In genomic region chr15:38477637-38478036, GRCh38 we compare ENCODE assay signal across 20 cellular contexts. TPM values are rescaled to one million over a fixed set of nuclear protein-coding genes. Genes with fewer than 3 reads are reported as not detected.
DNase-seq lines count a peak whose midpoint lies in the region; ATAC-seq and TF ChIP-seq lines count a peak whose summit lies in the region.
"Had no signal": no experiment of that assay in that cellular context is flagged by ENCODE, and none has a peak within 500 bp of the region (broad histone marks: within the 10 kb centered on the region; RNA-seq: fewer than 3 reads in every experiment).

No MANE protein-coding gene starts in this region.

- H3K4me1 Mint-ChIP-seq in CD4-positive, alpha-beta T cell (ENCODE audit: low read depth) = peaks cover 26% of the 10 kb centered on the region
- peaks cover 25% of the 10 kb centered on the region for H3K4me1 Mint-ChIP-seq in T-helper 17 cell
- H3K4me1 Mint-ChIP-seq: H9 had no signal

- H3K27ac Mint-ChIP-seq in CD4-positive, alpha-beta T cell = peak overlapping the region; percentile 34
- H3K27ac Mint-ChIP-seq in T-helper 17 cell = peak overlapping the region; percentile 16
- H3K27ac Mint-ChIP-seq: CD8-positive, alpha-beta T cell; H9 had no signal

- no peak for DNase-seq in CD4-positive, alpha-beta T cell
- DNase-seq in T-helper 17 cell = no peak
- DNase-seq in astrocyte of the hippocampus (ENCODE audit: low read depth, low spot score) = peak; percentile 8
- DNase-seq in putamen (ENCODE audit: low spot score) = peak; percentile 54
- DNase-seq in stimulated activated CD4-positive, alpha-beta T cell treated with anti-CD3 and anti-CD28 coated beads, Interleukin-15, amount 100 ng/mL, for 24 hours = no peak
- no peak for DNase-seq in cortex of kidney (lab: John Stamatoyannopoulos, UW)
- DNase-seq: 8988T; ACHN; AML-193; BE2C; Caco-2; CD8-positive, alpha-beta T cell; DMS153; DND-41; GM23248; H9 had no signal

- no peak overlapping the region for H3K4me3 Mint-ChIP-seq in CD4-positive, alpha-beta T cell
- H3K4me3 Mint-ChIP-seq in T-helper 17 cell = no peak overlapping the region
- H3K4me3 Mint-ChIP-seq: CD8-positive, alpha-beta T cell; H9 had no signal

- H3K36me3 Mint-ChIP-seq in CD4-positive, alpha-beta T cell (ENCODE audit: low read depth) = peaks cover 61% of the 10 kb centered on the region
- peaks cover 9% of the 10 kb centered on the region for H3K36me3 Mint-ChIP-seq in T-helper 17 cell (ENCODE audit: low read depth)

- no peaks in the 10 kb centered on the region for H3K27me3 ChIP-seq in CD4-positive, alpha-beta T cell (ENCODE audit: control insufficient read depth, insufficient read depth, low read length)
- H3K27me3 ChIP-seq: BE2C; BLaER1 treated with 17β-estradiol and CSF1 and Interleukin-3, amounts not matched to agents 10 nM and 100 nM had no signal

- H3K9me3 ChIP-seq in CD4-positive, alpha-beta T cell (ENCODE audit: control insufficient read depth, low read length) = no peaks in the 10 kb centered on the region
- H3K9me3 ChIP-seq in T-helper 17 cell (ENCODE audit: control insufficient read depth, low read length, poor library complexity, severe bottlenecking) = no peaks in the 10 kb centered on the region
- H3K9me3 ChIP-seq: A549; BE2C; BLaER1 treated with 17β-estradiol and CSF1 and Interleukin-3, amounts not matched to agents 10 nM and 100 nM; Caco-2 had no signal

- H3K9me3 Mint-ChIP-seq in CD4-positive, alpha-beta T cell = no peaks in the 10 kb centered on the region
- H3K9me3 Mint-ChIP-seq: CD8-positive, alpha-beta T cell; H9 had no signal

- no peak overlapping the region for H3K27ac ChIP-seq in CD4-positive, alpha-beta T cell (ENCODE audit: low read depth, low read length)
- H3K27ac ChIP-seq: A549; BLaER1 treated with 17β-estradiol and CSF1 and Interleukin-3, amounts not matched to agents 10 nM and 100 nM; GM23248 had no signal

- CTCF ChIA-PET in CD4-positive, alpha-beta T cell (lab: Charles Lee) = interaction anchor here (0.8 to 2.0 kb wide), 7 partner anchors 12 to 230 kb away, joined by 3 to 9 read pairs (median 4); partner anchors contain the start of gene RASGRP1

- no peak for ATAC-seq in CD4-positive, alpha-beta T cell (ENCODE audit: poor library complexity)
- no peak for ATAC-seq in T-helper 17 cell
- no peak for ATAC-seq in GM19351 (IDR thresholded peaks at IDR 0.05; ENCODE audit: unreplicated experiment)
- ATAC-seq: A549; CD8-positive, alpha-beta T cell; HCT116 had no signal

- intact Hi-C loops in CD4-positive, alpha-beta T cell (cut with DNase I, micrococcal nuclease) = loop anchor here (5.0 to 10.0 kb wide), 4 partner anchors 340 to 1287 kb away; no protein-coding TSS in a partner anchor

- no peak for TF ChIP-seq CTCF in CD4-positive, alpha-beta T cell (IDR thresholded peaks at IDR 0.05)

- POLR2A ChIA-PET in CD4-positive, alpha-beta T cell (lab: Charles Lee) = interaction anchor here (0.7 to 1.9 kb wide), 4 partner anchors 23 to 222 kb away, joined by 3 to 6 read pairs (median 4); no protein-coding TSS in a partner anchor

- H3K27me3 Mint-ChIP-seq in CD4-positive, alpha-beta T cell = no peaks in the 10 kb centered on the region
- no peaks in the 10 kb centered on the region for H3K27me3 Mint-ChIP-seq in T-helper 17 cell

RNA-seq across cellular contexts. Expression of gene FAM98B, which starts 23.7 kb away (rescaled TPM):
- total RNA-seq in CD4-positive, alpha-beta T cell = 10 to 100 TPM; 20.1 to 20.4 TPM
- 10 to 100 TPM; 19.6 to 22.6 TPM for total RNA-seq in T-helper 17 cell

Comparison
In these comparisons a context has a peak if more than half of its experiments do, and no peak if none do; other contexts are left out.
1. DNase-seq: peak in astrocyte of the hippocampus (single experiment) and putamen (single experiment); none in CD4-positive, alpha-beta T cell (0 of 10), T-helper 17 cell (0 of 3), stimulated activated CD4-positive, alpha-beta T cell treated with anti-CD3 and anti-CD28 coated beads, Interleukin-15, amount 100 ng/mL, for 24 hours (single experiment) and cortex of kidney (single experiment).